In the genomic region with DNA sequence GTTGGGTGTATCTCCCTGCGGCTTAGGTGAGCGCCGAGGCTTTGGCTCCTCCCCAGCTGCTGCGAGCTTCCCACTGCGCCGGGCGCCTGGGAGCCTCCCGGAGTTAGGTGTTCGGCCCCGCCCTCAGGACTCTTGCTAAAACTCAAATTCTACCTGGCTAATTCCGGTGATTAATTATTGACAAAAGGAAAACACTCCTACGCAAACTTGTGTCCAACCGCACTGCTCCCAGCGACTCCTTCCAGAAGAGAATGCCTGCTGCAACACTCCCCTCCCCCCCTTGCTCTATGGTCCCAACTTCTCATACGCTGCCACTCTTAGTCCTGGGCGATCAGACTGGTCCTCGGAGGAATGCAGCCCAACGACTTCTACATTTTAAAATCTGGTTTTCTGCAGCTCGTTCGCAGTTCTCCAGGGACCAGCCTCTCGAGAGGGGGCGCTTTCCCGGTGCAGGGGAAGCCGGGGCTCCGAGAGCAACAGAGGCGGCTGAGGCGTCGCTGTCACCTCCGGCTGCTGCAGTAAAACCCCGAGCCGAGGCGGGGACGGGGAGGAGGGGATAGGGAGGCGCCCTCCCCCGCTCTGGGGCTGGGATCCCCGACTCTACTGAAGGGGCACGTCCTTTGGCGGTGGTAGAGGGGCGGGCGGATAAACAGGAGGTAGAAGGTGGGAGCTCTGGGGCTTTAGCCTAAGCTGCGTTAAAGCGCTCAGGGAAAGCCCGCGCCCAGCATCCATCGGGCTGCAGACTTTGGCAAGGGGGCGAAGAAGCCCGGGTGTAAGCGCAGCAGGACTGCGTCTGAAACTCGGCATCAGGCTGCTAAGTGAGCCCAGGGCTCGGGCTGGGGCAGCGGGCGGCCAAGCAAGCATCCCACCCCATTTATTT, we compare ENCODE assay signal across 8 cellular contexts. TPM values are rescaled to one million over a fixed set of nuclear protein-coding genes. Genes with fewer than 3 reads are reported as not detected.
DNase-seq lines count a peak whose midpoint lies in the region; ATAC-seq lines count a peak whose summit lies in the region.

Gene SPTSSB, minus strand, starts transcription at position 77 of the 880 bp plus-strand sequence. CDS start 25,194 bp downstream, outside the sequence.

- peak within 1 kb of the TSS; percentile 87 for H3K4me3 Mint-ChIP-seq in activated naive CD8-positive, alpha-beta T cell

- H3K9me3 ChIP-seq in trophoblast cell (ENCODE audit: insufficient read depth, low read depth, low read length): no peaks in the 10 kb centered on the region

- H2AFZ ChIP-seq in trophoblast cell (ENCODE audit: insufficient read depth, low read length, poor library complexity): peak within 1 kb of the TSS; percentile 40

- H3K18ac ChIP-seq in trophoblast cell (ENCODE audit: low read length): no peak within 1 kb of the TSS

- WGBS in trophoblast cell (ENCODE audit: extremely low coverage, insufficient coverage, insufficient read length): no CpG with 5 or more reads among the region's 53 CpGs

- H2BK12ac ChIP-seq in trophoblast cell (ENCODE audit: low read length): no peak within 1 kb of the TSS

- no peak within 1 kb of the TSS for H4K8ac ChIP-seq in trophoblast cell (ENCODE audit: low read depth, low read length)

- H3K9me3 Mint-ChIP-seq in activated naive CD8-positive, alpha-beta T cell (ENCODE audit: low read depth): no peaks in the 10 kb centered on the region

- H3K27me3 Mint-ChIP-seq in activated naive CD8-positive, alpha-beta T cell: peaks cover 29% of the 10 kb centered on the region

- no peak within 1 kb of the TSS for H3K9ac ChIP-seq in trophoblast cell (ENCODE audit: low read length)

- no peak within 1 kb of the TSS for H3K23ac ChIP-seq in trophoblast cell (ENCODE audit: low read length)

- no peaks in the 10 kb centered on the region for H3K79me1 ChIP-seq in trophoblast cell (ENCODE audit: low read length)

- H3K4me3 ChIP-seq in trophoblast cell (ENCODE audit: low read depth, low read length): peak within 1 kb of the TSS; percentile 71

- intact Hi-C loops in cardiac septum (cut with DNase I): no loop called here

- H3K4me1 ChIP-seq in trophoblast cell (ENCODE audit: control insufficient read depth in 1 of 2, insufficient read depth in 2 of 2, low read length in 2 of 2): peaks cover 0 to 4% of the 10 kb centered on the region in 2 experiments

- peaks cover 15% of the 10 kb centered on the region for H3K4me1 Mint-ChIP-seq in activated naive CD8-positive, alpha-beta T cell (ENCODE audit: low read depth)

- no peaks in the 10 kb centered on the region for H3K36me3 ChIP-seq in trophoblast cell (ENCODE audit: control insufficient read depth in 1 of 2, insufficient read depth in 2 of 2, low read length in 2 of 2)

- DNase-seq in Ammon's horn (ENCODE audit: low spot score) (peak; percentile 63), GM19238 (ENCODE audit: insufficient read length, low spot score) (peak; percentile 27), SHP77 treated with DMSO at 0.1 percent for 48 hours (lab: John Stamatoyannopoulos, UW) (peak; percentile 14), cardiac septum (ENCODE audit: low spot score) (peak; percentile 75), trophoblast cell (peak; percentile 5 to 27), dedifferentiated amniotic fluid mesenchymal stem cell (ENCODE audit: extremely low spot score) (no peak)

- no peak within 1 kb of the TSS for H3K14ac ChIP-seq in trophoblast cell (ENCODE audit: low read length)

- H2BK120ac ChIP-seq in trophoblast cell (ENCODE audit: insufficient read depth, low read length, poor library complexity): peak within 1 kb of the TSS; percentile 14

- no peaks in the 10 kb centered on the region for H3K79me2 ChIP-seq in trophoblast cell (ENCODE audit: control insufficient read depth, insufficient read depth, low read length, poor library complexity)

- H2AK5ac ChIP-seq in trophoblast cell (ENCODE audit: low read length): no peak within 1 kb of the TSS

- no peaks in the 10 kb centered on the region for H3K36me3 Mint-ChIP-seq in activated naive CD8-positive, alpha-beta T cell

- H3K4ac ChIP-seq in trophoblast cell (ENCODE audit: low read depth, low read length): no peak within 1 kb of the TSS

- no peak within 1 kb of the TSS for H4K12ac ChIP-seq in trophoblast cell (ENCODE audit: low read depth, low read length)

- H3K27me3 ChIP-seq in trophoblast cell (ENCODE audit: insufficient read depth, low read length): no peaks in the 10 kb centered on the region

- no peak within 1 kb of the TSS for H4K91ac ChIP-seq in trophoblast cell (ENCODE audit: low read depth, low read length)

- no peak within 1 kb of the TSS for H3K27ac ChIP-seq in trophoblast cell (ENCODE audit: low read depth, low read length)

- H2BK5ac ChIP-seq in trophoblast cell (ENCODE audit: low read depth, low read length, poor library complexity): no peak within 1 kb of the TSS

- ATAC-seq in HG03442 (IDR thresholded peaks at IDR 0.05; ENCODE audit: unreplicated experiment): peak; percentile 51

- H3K4me2 ChIP-seq in trophoblast cell (ENCODE audit: low read length): peak within 1 kb of the TSS; percentile 85

- H3K27ac Mint-ChIP-seq in activated naive CD8-positive, alpha-beta T cell: no peak within 1 kb of the TSS

RNA-seq across cellular contexts. Expression of gene SPTSSB, which starts in this region (rescaled TPM):
- 0.51 TPM for total RNA-seq in cardiac septum
- polyA plus RNA-seq in trophoblast cell (2013): 1.8 and 3.2 TPM in 2 replicates

Comparison
In these comparisons a context has a peak if more than half of its experiments do, and no peak if none do; other contexts are left out.
1. Peak in DNase-seq in cardiac septum; RNA of the gene not detected or under 1 TPM.